8 cellular contexts compared by ENCODE assay signal in the genomic region with DNA sequence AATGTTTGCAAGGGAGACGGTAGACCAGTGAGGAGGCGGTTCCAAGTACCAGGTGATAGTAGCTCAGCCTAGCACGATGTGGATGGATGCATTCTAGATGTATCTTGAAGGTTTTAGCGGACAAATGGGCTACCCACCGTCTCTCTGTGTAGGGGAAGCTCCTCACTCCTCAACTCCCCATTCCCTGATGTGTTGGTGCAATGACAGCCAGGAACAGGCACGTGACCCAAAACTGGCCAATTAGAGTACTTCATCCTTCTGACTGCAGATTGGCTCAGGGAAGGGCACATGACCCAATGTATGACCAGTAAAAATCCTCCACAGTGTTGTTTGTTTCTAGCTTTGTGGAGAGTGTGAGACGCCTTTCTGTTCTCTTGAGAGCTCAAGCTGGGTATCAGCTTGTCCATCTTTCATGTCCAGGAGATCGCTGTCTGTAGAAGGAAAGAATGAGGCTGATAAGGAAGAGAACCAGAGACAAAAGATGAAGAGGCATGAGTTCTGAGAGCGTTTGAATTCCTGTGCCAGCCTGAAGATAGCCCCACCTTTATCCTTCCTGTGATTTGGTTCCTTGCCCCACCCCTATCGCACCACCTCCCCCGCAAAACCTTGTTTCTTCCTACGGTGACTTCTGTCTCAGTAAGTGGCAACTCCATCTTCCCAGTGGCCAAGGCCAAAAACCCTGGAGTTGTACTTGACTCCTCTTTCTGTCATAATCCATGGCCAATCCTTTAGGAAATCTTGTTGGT. TPM values are rescaled to one million over a fixed set of nuclear protein-coding genes. Genes with fewer than 3 reads are reported as not detected.
DNase-seq lines count a peak whose midpoint lies in the region; ATAC-seq lines count a peak whose summit lies in the region.

No MANE protein-coding gene starts in this region.

- 8 to 16% methylated on average over 12 of the region's 12 CpGs for WGBS in esophagus, 2 donors
- 36 to 41% methylated on average over 8 to 10 of the region's 12 CpGs for WGBS in mesodermal cell (ENCODE audit: insufficient coverage in 2 of 2), 2 experiments

- peak; percentile 59 to 76 for DNase-seq in NCI-H524 (lab: John Stamatoyannopoulos, UW)
- DNase-seq in activated CD8-positive, alpha-beta memory T cell treated with anti-CD3 and anti-CD28 coated beads, Interleukin-2, amount 10 ng/mL, durations not matched to agents 7 days and 5 days: peak; percentile 86
- no peak for DNase-seq in amniotic stem cell (lab: John Stamatoyannopoulos, UW)

- CTCF ChIA-PET in activated CD8-positive, alpha-beta memory T cell treated with anti-CD3 and anti-CD28 coated beads, Interleukin-2, amount 10 ng/mL, durations not matched to agents 7 days and 5 days (lab: Charles Lee): interaction anchor here (0.5 to 11.4 kb wide), 8 partner anchors 7 to 107 kb away, joined by 3 to 124 read pairs (median 8); a partner anchor contains a TSS

- peak overlapping the region; percentile 86 to 91 for H3K27ac ChIP-seq in esophagus (ENCODE audit: low read depth in 2 of 2, low read length in 1 of 2)
- H3K27ac ChIP-seq in mesodermal cell (ENCODE audit: low read depth, low read length, severe bottlenecking): peak overlapping the region; percentile 78
- peak overlapping the region; percentile 99 for H3K27ac ChIP-seq in temporal lobe (ENCODE audit: low read depth, low read length)

- no peaks in the 10 kb centered on the region for H3K36me3 Mint-ChIP-seq in activated CD8-positive, alpha-beta memory T cell treated with anti-CD3 and anti-CD28 coated beads, Interleukin-2, amount 10 ng/mL, durations not matched to agents 7 days and 5 days

- H3K4me1 Mint-ChIP-seq in activated CD8-positive, alpha-beta memory T cell treated with anti-CD3 and anti-CD28 coated beads, Interleukin-2, amount 10 ng/mL, durations not matched to agents 7 days and 5 days: peaks cover 23% of the 10 kb centered on the region

- peak overlapping the region; percentile 47 for H3K9ac ChIP-seq in ES-I3 (ENCODE audit: low read depth, low read length)

- no peaks in the 10 kb centered on the region for H3K27me3 Mint-ChIP-seq in activated CD8-positive, alpha-beta memory T cell treated with anti-CD3 and anti-CD28 coated beads, Interleukin-2, amount 10 ng/mL, durations not matched to agents 7 days and 5 days

- no peak overlapping the region for H3K4me3 Mint-ChIP-seq in activated CD8-positive, alpha-beta memory T cell treated with anti-CD3 and anti-CD28 coated beads, Interleukin-2, amount 10 ng/mL, durations not matched to agents 7 days and 5 days

- H3K36me3 ChIP-seq in ES-I3 (ENCODE audit: insufficient read depth, low read length) (no peaks in the 10 kb centered on the region), esophagus (ENCODE audit: control insufficient read depth in 2 of 2, insufficient read depth in 2 of 2, low read length in 1 of 2) (no peaks in the 10 kb centered on the region), mesodermal cell (ENCODE audit: control insufficient read depth, insufficient read depth, low read length) (no peaks in the 10 kb centered on the region)

- H3K4me3 ChIP-seq in esophagus (ENCODE audit: low read depth in 1 of 2, low read length in 2 of 2): peak overlapping the region in 1 of 2 donors; percentile 38
- peak overlapping the region; percentile 10 for H3K4me3 ChIP-seq in mesodermal cell (ENCODE audit: extremely low read depth, insufficient read depth, low read length, poor library complexity, severe bottlenecking)

- no peaks in the 10 kb centered on the region for H3K9me3 Mint-ChIP-seq in activated CD8-positive, alpha-beta memory T cell treated with anti-CD3 and anti-CD28 coated beads, Interleukin-2, amount 10 ng/mL, durations not matched to agents 7 days and 5 days (ENCODE audit: low read depth)

- no peaks in the 10 kb centered on the region for H3K27me3 ChIP-seq in esophagus (ENCODE audit: control insufficient read depth in 1 of 2, insufficient read depth in 2 of 2, low read length in 2 of 2)

- H3K27ac Mint-ChIP-seq in activated CD8-positive, alpha-beta memory T cell treated with anti-CD3 and anti-CD28 coated beads, Interleukin-2, amount 10 ng/mL, durations not matched to agents 7 days and 5 days: no peak overlapping the region

- H3K4me1 ChIP-seq in ES-I3 (ENCODE audit: insufficient read depth, low read length): peaks cover 9% of the 10 kb centered on the region
- peaks cover 5 to 16% of the 10 kb centered on the region in 2 donors for H3K4me1 ChIP-seq in esophagus (ENCODE audit: control insufficient read depth in 2 of 2, insufficient read depth in 2 of 2, low read length in 1 of 2)
- H3K4me1 ChIP-seq in mesodermal cell (ENCODE audit: control insufficient read depth, insufficient read depth, low read length, poor library complexity, severe bottlenecking): peaks cover 17% of the 10 kb centered on the region

- no peaks in the 10 kb centered on the region for H3K9me3 ChIP-seq in ES-I3 (ENCODE audit: control insufficient read depth, insufficient read depth, low read length)
- no peaks in the 10 kb centered on the region for H3K9me3 ChIP-seq in esophagus (ENCODE audit: control insufficient read depth in 2 of 2, insufficient read depth in 1 of 2, low read depth in 1 of 2, low read length in 1 of 2)
- no peaks in the 10 kb centered on the region for H3K9me3 ChIP-seq in mesodermal cell (ENCODE audit: control insufficient read depth, low read length)

- peak; percentile 28 for ATAC-seq in HG02885 (IDR thresholded peaks at IDR 0.05; ENCODE audit: poor library complexity, unreplicated experiment)
- ATAC-seq in activated CD8-positive, alpha-beta memory T cell treated with anti-CD3 and anti-CD28 coated beads, Interleukin-2, amount 10 ng/mL, durations not matched to agents 7 days and 5 days: peak; percentile 42

RNA-seq across cellular contexts. Expression of a gene that starts 2.3 kb away (rescaled TPM):
- total RNA-seq in activated CD8-positive, alpha-beta memory T cell treated with anti-CD3 and anti-CD28 coated beads, Interleukin-2, amount 10 ng/mL, durations not matched to agents 7 days and 5 days: 10 to 100 TPM; 14.9 to 16.8 TPM
- polyA plus RNA-seq in esophagus: 1 to 10 TPM; 3.3 to 8.2 TPM
- 5.8 TPM for polyA plus RNA-seq in mesodermal cell (2013, experiment 1 of 2)
- polyA plus RNA-seq in mesodermal cell (2013, experiment 2 of 2): 4.4 TPM
- total RNA-seq in temporal lobe: 4.2 TPM

RNA-seq across cellular contexts. Expression of a gene that starts 16.1 kb away (rescaled TPM):
- 10 to 100 TPM; 29.9 to 61.0 TPM for total RNA-seq in activated CD8-positive, alpha-beta memory T cell treated with anti-CD3 and anti-CD28 coated beads, Interleukin-2, amount 10 ng/mL, durations not matched to agents 7 days and 5 days
- 1 to 10 TPM; 5.6 to 8.9 TPM for polyA plus RNA-seq in esophagus
- 36.8 TPM for polyA plus RNA-seq in mesodermal cell (2013, experiment 1 of 2)
- polyA plus RNA-seq in mesodermal cell (2013, experiment 2 of 2): 40.6 TPM
- 11.6 TPM for total RNA-seq in temporal lobe

RNA-seq across cellular contexts. Expression of a gene that starts 18.1 kb away (rescaled TPM):
- 100 to 1,000 TPM; 197 to 234 TPM for total RNA-seq in activated CD8-positive, alpha-beta memory T cell treated with anti-CD3 and anti-CD28 coated beads, Interleukin-2, amount 10 ng/mL, durations not matched to agents 7 days and 5 days
- 10 to 100 TPM; 25.3 to 28.3 TPM for polyA plus RNA-seq in esophagus
- 109 TPM for polyA plus RNA-seq in mesodermal cell (2013, experiment 1 of 2)
- polyA plus RNA-seq in mesodermal cell (2013, experiment 2 of 2): 103 TPM
- total RNA-seq in temporal lobe: 1.5 TPM

RNA-seq across cellular contexts. Expression of a gene that starts 29.5 kb away (rescaled TPM):
- total RNA-seq in activated CD8-positive, alpha-beta memory T cell treated with anti-CD3 and anti-CD28 coated beads, Interleukin-2, amount 10 ng/mL, durations not matched to agents 7 days and 5 days: 10 to 100 TPM; 47.6 to 68.9 TPM
- 10 to 100 TPM; 21.9 to 22.4 TPM for polyA plus RNA-seq in esophagus
- 30.2 TPM for polyA plus RNA-seq in mesodermal cell (2013, experiment 1 of 2)
- 27.0 TPM for polyA plus RNA-seq in mesodermal cell (2013, experiment 2 of 2)
- 62.2 TPM for total RNA-seq in temporal lobe

RNA-seq across cellular contexts. Expression of a gene that starts 40.0 kb away (rescaled TPM):
- total RNA-seq in activated CD8-positive, alpha-beta memory T cell treated with anti-CD3 and anti-CD28 coated beads, Interleukin-2, amount 10 ng/mL, durations not matched to agents 7 days and 5 days: 10 to 100 TPM; 47.3 to 56.4 TPM
- 10 to 100 TPM; 44.7 to 85.2 TPM for polyA plus RNA-seq in esophagus
- 34.6 TPM for polyA plus RNA-seq in mesodermal cell (2013, experiment 1 of 2)
- 26.0 TPM for polyA plus RNA-seq in mesodermal cell (2013, experiment 2 of 2)
- 15.5 TPM for total RNA-seq in temporal lobe

Comparison
In these comparisons a context has a peak if more than half of its experiments do, and no peak if none do; other contexts are left out.
1. RNA of a gene that starts 18.1 kb away (total RNA-seq): 197 to 234 TPM in activated CD8-positive, alpha-beta memory T cell treated with anti-CD3 and anti-CD28 coated beads, Interleukin-2, amount 10 ng/mL, durations not matched to agents 7 days and 5 days; 1.5 TPM in temporal lobe (single experiment); every median in the first group is over 10 times any median in the second.
2. Peak in every context shown above with its lines, with median percentiles within 50 percentile points of each other: H3K27ac ChIP-seq.